13 cellular contexts compared by ENCODE assay signal in the genomic region with DNA sequence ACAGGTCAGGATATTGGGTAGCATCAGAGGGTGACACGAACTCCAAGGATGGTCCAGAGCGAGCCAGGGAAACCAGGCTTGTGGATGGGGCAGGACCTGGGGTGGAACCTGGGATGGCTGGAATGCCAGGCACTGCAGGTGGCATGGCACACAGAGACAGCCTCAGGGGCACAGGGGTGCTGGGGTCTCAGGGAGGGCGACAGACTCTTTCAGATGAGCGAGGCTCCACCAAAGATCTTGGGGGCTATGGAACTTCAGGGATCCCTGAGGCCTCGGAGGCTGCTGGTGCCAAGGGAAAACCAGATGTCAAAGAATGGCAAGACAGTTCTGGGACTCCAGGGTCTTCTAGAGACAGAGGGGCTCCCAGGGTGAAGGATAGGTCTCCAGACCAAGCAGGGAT. TPM values are rescaled to one million over a fixed set of nuclear protein-coding genes. Genes with fewer than 3 reads are reported as not detected.
DNase-seq lines count a peak whose midpoint lies in the region; ATAC-seq and TF ChIP-seq lines count a peak whose summit lies in the region.
"Had no signal": no experiment of that assay in that cellular context is flagged by ENCODE, and none has a peak within 500 bp of the region (broad histone marks: within the 10 kb centered on the region; RNA-seq: fewer than 3 reads in every experiment).

No MANE protein-coding gene starts in this region.

- H3K9me3 Mint-ChIP-seq in activated T-cell treated with anti-CD3 and anti-CD28 coated beads, Interleukin-2, amount 50 U/mL, for 24 hours, result no peaks in the 10 kb centered on the region
- no peaks in the 10 kb centered on the region for H3K9me3 Mint-ChIP-seq in central memory CD8-positive, alpha-beta T cell
- H3K9me3 Mint-ChIP-seq in neural crest cell, result no peaks in the 10 kb centered on the region
- H3K9me3 Mint-ChIP-seq: CD8-positive, alpha-beta memory T cell; HFFc6 had no signal

- H3K4me1 Mint-ChIP-seq in activated T-cell treated with anti-CD3 and anti-CD28 coated beads, Interleukin-2, amount 50 U/mL, for 24 hours (ENCODE audit: low read depth), result no peaks in the 10 kb centered on the region
- H3K4me1 Mint-ChIP-seq in central memory CD8-positive, alpha-beta T cell, result no peaks in the 10 kb centered on the region
- no peaks in the 10 kb centered on the region for H3K4me1 Mint-ChIP-seq in neural crest cell
- H3K4me1 Mint-ChIP-seq: CD8-positive, alpha-beta memory T cell had no signal

- no peaks in the 10 kb centered on the region for H3K36me3 Mint-ChIP-seq in activated T-cell treated with anti-CD3 and anti-CD28 coated beads, Interleukin-2, amount 50 U/mL, for 24 hours (ENCODE audit: low read depth)
- no peaks in the 10 kb centered on the region for H3K36me3 Mint-ChIP-seq in central memory CD8-positive, alpha-beta T cell (ENCODE audit: insufficient read depth)
- no peaks in the 10 kb centered on the region for H3K36me3 Mint-ChIP-seq in neural crest cell (ENCODE audit: low read depth)
- H3K36me3 Mint-ChIP-seq: CD8-positive, alpha-beta memory T cell had no signal

- no peak for ATAC-seq in central memory CD8-positive, alpha-beta T cell (replicated peaks; ENCODE audit: extremely low read depth, poor library complexity, severe bottlenecking)
- ATAC-seq in SK-N-SH treated with all-trans-retinoic acid at 6 μM for 48 hours, result no peak

- no peak overlapping the region for H3K4me3 Mint-ChIP-seq in activated T-cell treated with anti-CD3 and anti-CD28 coated beads, Interleukin-2, amount 50 U/mL, for 24 hours
- H3K4me3 Mint-ChIP-seq in central memory CD8-positive, alpha-beta T cell, result no peak overlapping the region
- no peak overlapping the region for H3K4me3 Mint-ChIP-seq in neural crest cell
- H3K4me3 Mint-ChIP-seq: CD8-positive, alpha-beta memory T cell; HFFc6 had no signal

- no peak overlapping the region for H3K27ac Mint-ChIP-seq in activated T-cell treated with anti-CD3 and anti-CD28 coated beads, Interleukin-2, amount 50 U/mL, for 24 hours
- peak overlapping the region; percentile 6 for H3K27ac Mint-ChIP-seq in central memory CD8-positive, alpha-beta T cell (ENCODE audit: low read depth)
- peak overlapping the region; percentile 27 for H3K27ac Mint-ChIP-seq in neural crest cell (ENCODE audit: unreplicated experiment)
- H3K27ac Mint-ChIP-seq: CD8-positive, alpha-beta memory T cell; HFFc6 had no signal

- DNase-seq in activated T-cell treated with anti-CD3 and anti-CD28 coated beads, Interleukin-2, amount 50 U/mL, for 24 hours, result peak; percentile 20
- DNase-seq in activated T-cell treated with anti-CD3 and anti-CD28 coated beads, Interleukin-2, amount 50 U/mL, for 1 hour, result no peak
- no peak for DNase-seq in central memory CD8-positive, alpha-beta T cell (ENCODE audit: low spot score in 2 of 2)
- DNase-seq in neural crest cell (ENCODE audit: low read depth, low spot score) (no peak), DMS53 treated with DMSO at 0.1 percent for 48 hours (lab: John Stamatoyannopoulos, UW; ENCODE audit: unreplicated experiment) (no peak), KG1 (lab: John Stamatoyannopoulos, UW) (no peak)
- DNase-seq: 8988T, AML-193, GF-D8, HCEC 1CT, HFFc6 had no signal

- TF ChIP-seq CTCF in neural crest cell (conservative IDR thresholded peaks at IDR 0.05), result no peak

- peaks cover 17% of the 10 kb centered on the region for H3K27me3 Mint-ChIP-seq in activated T-cell treated with anti-CD3 and anti-CD28 coated beads, Interleukin-2, amount 50 U/mL, for 24 hours
- peaks cover 58% of the 10 kb centered on the region for H3K27me3 Mint-ChIP-seq in central memory CD8-positive, alpha-beta T cell
- peaks cover 25% of the 10 kb centered on the region for H3K27me3 Mint-ChIP-seq in neural crest cell (ENCODE audit: low read depth)

TF ChIP-seq in SK-N-SH treated with all-trans-retinoic acid at 6 μM for 48 hours, 23 proteins besides CTCF, POLR2A, EP300 and RAD21:
- TF ChIP-seq ZFP30 (CRISPR knock-in tag; IDR thresholded peaks at IDR 0.05) (no peak), TCF4 (CRISPR knock-in tag; IDR thresholded peaks at IDR 0.05; ENCODE audit: borderline replicate concordance) (no peak), ZNF8 (CRISPR knock-in tag; IDR thresholded peaks at IDR 0.05) (no peak), ZC3H10 (CRISPR knock-in tag; IDR thresholded peaks at IDR 0.05) (no peak), GLIS3 (CRISPR knock-in tag; IDR thresholded peaks at IDR 0.05) (no peak), BACH2 (CRISPR knock-in tag; IDR thresholded peaks at IDR 0.05; ENCODE audit: borderline replicate concordance) (no peak), RARB (CRISPR knock-in tag; IDR thresholded peaks at IDR 0.05) (no peak), CSDC2 (CRISPR knock-in tag; IDR thresholded peaks at IDR 0.05) (no peak), CSRNP3 (CRISPR knock-in tag; IDR thresholded peaks at IDR 0.05) (no peak), ARNTL (CRISPR knock-in tag; IDR thresholded peaks at IDR 0.05; ENCODE audit: borderline replicate concordance, low read depth) (no peak), ZNF565 (CRISPR knock-in tag; conservative IDR thresholded peaks at IDR 0.05; ENCODE audit: low read depth) (no peak), ZNF70 (CRISPR knock-in tag; IDR thresholded peaks at IDR 0.05) (no peak), TSHZ2 (CRISPR knock-in tag; IDR thresholded peaks at IDR 0.05) (no peak), ISL1 (CRISPR knock-in tag; IDR thresholded peaks at IDR 0.05) (no peak), OSR1 (CRISPR knock-in tag; IDR thresholded peaks at IDR 0.05) (no peak), ZFP3 (CRISPR knock-in tag; IDR thresholded peaks at IDR 0.05) (no peak), TOX (CRISPR knock-in tag; IDR thresholded peaks at IDR 0.05; ENCODE audit: borderline replicate concordance) (no peak), PPARA (CRISPR knock-in tag; IDR thresholded peaks at IDR 0.05; ENCODE audit: borderline replicate concordance) (no peak)

RNA-seq across cellular contexts. Expression of gene IGFN1, which starts 21.4 kb away (rescaled TPM):
- not detected in 2 replicates for total RNA-seq in neural crest cell
- total RNA-seq: CD8-positive, alpha-beta memory T cell; HFFc6 had no signal

RNA-seq across cellular contexts. Expression of gene TMEM9, which starts 57.8 kb away (rescaled TPM):
- total RNA-seq in neural crest cell, result 78.1 and 89.4 TPM in 2 replicates
